ENCODE assay signal across 26 cellular contexts in genomic region chr6:15220062-15220461, GRCh38.
"Had no signal": no experiment of that assay in that cellular context is flagged by ENCODE, and none has a peak within 500 bp of the region (broad histone marks: within the 10 kb centered on the region; RNA-seq: fewer than 3 reads in every experiment).

No MANE protein-coding gene starts in this region.

- H3K4me1 ChIP-seq: colonic mucosa, parathyroid adenoma, tibial artery had no signal

- H3K27me3 ChIP-seq: colonic mucosa, gastrocnemius medialis, right atrium auricular region, testis, tibial artery, upper lobe of left lung had no signal

- H2AFZ ChIP-seq: parathyroid adenoma had no signal

- H3K4me3 ChIP-seq: colonic mucosa, gastrocnemius medialis, lower lobe of right lung, prostate gland, right atrium auricular region, smooth muscle cell, testis, tibial artery, upper lobe of left lung had no signal

- H3K9me3 ChIP-seq: colonic mucosa, gastrocnemius medialis, lower lobe of right lung, prostate gland, right atrium auricular region, testis, tibial artery, upper lobe of left lung had no signal

- H3K27ac ChIP-seq: colonic mucosa, epithelial cell of prostate, gastrocnemius medialis, lower lobe of right lung, parathyroid adenoma, prostate gland, right atrium auricular region, testis, tibial artery had no signal

- FAIRE-seq: keratinocyte, urothelium cell line had no signal

- DNase-seq: colonic mucosa; effector CD8-positive, alpha-beta T cell; endodermal cell; foreskin fibroblast; gastrocnemius medialis; head of caudate nucleus; stimulated activated CD4-positive, alpha-beta T cell treated with anti-CD3 and anti-CD28 coated beads, Interleukin-2, amount 100 ng/mL, for 24 hours; stimulated activated CD4-positive, alpha-beta T cell treated with anti-CD3 and anti-CD28 coated beads, Interleukin-4, amount 100 ng/mL, for 4 hours; stimulated activated naive CD8-positive, alpha-beta T cell treated with anti-CD3 and anti-CD28 coated beads, Interleukin-15, Interleukin-2, amounts not matched to agents 100 U/mL and 50 U/mL, for 24 hours; substantia nigra; testis; tibial artery had no signal

- H3K9ac ChIP-seq: parathyroid adenoma had no signal

- H3K79me2 ChIP-seq: parathyroid adenoma had no signal

- H3K36me3 ChIP-seq: colonic mucosa, gastrocnemius medialis, lower lobe of right lung, prostate gland, right atrium auricular region, tibial artery, upper lobe of left lung had no signal

- H3K4me2 ChIP-seq: smooth muscle cell had no signal

- ATAC-seq: esophagus mucosa; gastrocnemius medialis; left ventricle myocardium superior; lower lobe of right lung; natural killer cell treated with Interleukin-12 subunit alpha and Interleukin-12 subunit beta and Interleukin-15 and Interleukin-18, amount 100 ng/mL, for 72 hours; sciatic nerve; stimulated activated memory B cell treated with anti-CD40 and anti-IgM and Interleukin-4, amounts not matched to agents 10 μg/mL and 1 μg/mL and 100 μg/mL, for 72 hours; stimulated activated naive CD8-positive, alpha-beta T cell treated with anti-CD3 and anti-CD28 coated beads, Interleukin-15, Interleukin-2, amounts not matched to agents 100 U/mL and 50 U/mL, for 24 hours had no signal
